In the genomic region with DNA sequence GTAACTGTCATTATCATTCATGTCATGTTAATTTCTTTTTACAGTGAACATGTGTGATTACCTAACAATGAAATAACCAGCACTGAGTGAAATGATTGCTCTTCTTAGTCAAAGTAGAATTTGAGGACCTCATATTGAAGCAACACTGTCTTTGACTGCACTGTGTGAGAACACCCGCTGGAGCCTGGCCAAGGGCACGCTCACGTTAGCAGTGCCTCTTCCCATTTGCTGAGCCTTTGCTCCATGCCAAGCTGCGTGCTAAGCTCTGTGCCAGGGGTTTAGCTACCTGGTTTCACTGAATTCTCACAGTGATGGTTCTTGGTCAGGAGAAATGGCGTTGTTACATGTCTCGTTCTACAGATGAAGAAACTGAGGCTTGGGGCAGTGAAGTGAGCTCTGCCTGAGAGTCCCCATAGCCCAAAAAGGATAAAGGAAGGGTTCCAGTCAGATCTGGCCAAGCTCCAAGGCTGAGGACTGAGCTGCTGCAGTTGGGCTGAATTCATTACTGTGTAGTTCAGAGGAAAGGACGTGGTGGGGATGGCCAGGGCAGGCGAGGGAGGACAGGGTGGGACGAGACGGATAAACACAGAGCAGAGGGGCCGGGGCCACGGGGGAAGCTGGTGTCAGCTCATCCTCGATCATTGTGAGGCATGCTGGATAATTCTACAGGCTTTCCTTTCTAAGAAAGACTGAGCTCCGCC, we compare ENCODE assay signal across 11 cellular contexts.
DNase-seq lines count a peak whose midpoint lies in the region; ATAC-seq and TF ChIP-seq lines count a peak whose summit lies in the region.
"Had no signal": no experiment of that assay in that cellular context is flagged by ENCODE, and none has a peak within 500 bp of the region (broad histone marks: within the 10 kb centered on the region; RNA-seq: fewer than 3 reads in every experiment).

No MANE protein-coding gene starts in this region.

- intact Hi-C loops in tibial artery (cut with DNase I; ENCODE audit: low total_unique reads), result no loop called here

- no peak for TF ChIP-seq CTCF in VCaP (conservative IDR thresholded peaks at IDR 0.05)
- no peak for TF ChIP-seq CTCF in tibial artery (IDR thresholded peaks at IDR 0.05)

- H3K9me3 ChIP-seq in tibial artery, result no peaks in the 10 kb centered on the region

- H3K36me3 ChIP-seq in tibial artery, result no peaks in the 10 kb centered on the region
- H3K36me3 ChIP-seq: cardiac muscle cell, WERI-Rb-1 had no signal

- peaks cover 0 to 15% (median 4%) of the 10 kb centered on the region in 4 donors for H3K4me1 ChIP-seq in tibial artery

- peak overlapping the region; percentile 43 for H3K27ac ChIP-seq in VCaP
- H3K27ac ChIP-seq in tibial artery, result peak overlapping the region in 1 of 2 donors; percentile 50
- H3K27ac ChIP-seq: cardiac muscle cell, WERI-Rb-1 had no signal

- peak; percentile 78 for DNase-seq in NCI-H1105 treated with DMSO at 0.1 percent for 48 hours (lab: John Stamatoyannopoulos, UW)
- DNase-seq in left kidney (ENCODE audit: low read depth, low spot score), result peak; percentile 57
- peak in 1 of 2 donors; percentile 54 for DNase-seq in tibial artery
- no peak for DNase-seq in NOMO-1 treated with dmso at 0.1 percent for 144 hours (lab: John Stamatoyannopoulos, UW; ENCODE audit: unreplicated experiment)
- DNase-seq: NCI-H187, WERI-Rb-1 had no signal

- peak overlapping the region; percentile 20 to 32 for H3K4me3 ChIP-seq in tibial artery
- H3K4me3 ChIP-seq: cardiac muscle cell, lung had no signal

- H3K27me3 ChIP-seq in tibial artery, result peaks cover 0 to 20% of the 10 kb centered on the region in 2 donors
- H3K27me3 ChIP-seq: cardiac muscle cell had no signal

- ATAC-seq in HG02623 (IDR thresholded peaks at IDR 0.05; ENCODE audit: unreplicated experiment) (no peak), HG03432 (IDR thresholded peaks at IDR 0.05; ENCODE audit: unreplicated experiment) (no peak)
